ENCODE assay signal across 8 cellular contexts in the genomic region with DNA sequence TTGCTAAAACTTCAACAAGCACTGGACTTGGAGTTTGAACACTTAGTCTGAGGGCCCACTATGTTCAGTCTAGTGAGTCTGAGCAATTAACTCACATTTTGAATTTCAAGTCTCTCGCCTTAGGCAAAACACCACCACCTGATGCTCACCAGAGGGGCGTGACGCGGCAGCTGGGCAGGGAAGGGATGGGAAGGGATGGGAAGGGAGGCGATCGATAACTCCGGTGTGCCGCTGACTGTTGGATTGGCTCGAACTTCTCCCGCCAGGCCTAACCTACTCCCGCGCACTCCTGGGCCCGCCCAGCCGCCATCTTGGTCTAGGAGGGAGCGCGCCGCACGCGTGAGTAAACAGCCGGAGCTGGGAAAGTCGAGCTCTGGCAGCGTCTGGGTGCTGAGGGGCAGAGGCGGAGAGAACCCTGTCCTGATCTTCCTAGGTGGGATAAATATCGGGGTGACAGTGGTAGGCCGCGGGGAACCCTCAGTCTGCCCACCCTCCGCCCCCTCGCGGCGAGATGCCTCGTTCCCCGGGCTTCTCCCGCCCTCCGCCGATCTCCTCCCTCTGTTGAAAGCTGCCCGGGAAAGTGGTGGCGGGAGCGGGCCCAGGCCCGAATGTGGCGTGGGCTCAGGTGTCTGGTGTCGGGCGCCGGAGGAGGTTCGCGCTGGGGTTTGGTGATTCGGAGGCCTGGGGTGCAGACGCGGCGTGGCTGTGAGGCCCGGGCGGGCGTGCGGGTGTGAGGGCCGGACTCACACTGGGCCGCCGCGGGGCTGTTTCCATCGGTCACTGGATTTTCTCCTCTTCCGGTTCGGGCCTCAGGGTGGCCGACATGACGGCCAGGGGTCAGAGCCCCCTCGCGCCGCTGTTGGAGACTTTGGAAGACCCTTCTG. TPM values are rescaled to one million over a fixed set of nuclear protein-coding genes. Genes with fewer than 3 reads are reported as not detected.
A peak's percentile ranks its signal among the peaks of the same experiment; 100 is the strongest.
DNase-seq lines count a peak whose midpoint lies in the region; ATAC-seq and TF ChIP-seq lines count a peak whose summit lies in the region.

RIF1 (plus strand) TSS at position 302 of the 884 bp plus-strand sequence; CDS start at position 824, 522 bp downstream.

- no peak for TF ChIP-seq POLR2A in lower leg skin (IDR thresholded peaks at IDR 0.05)

- ATAC-seq in CD4-positive, alpha-beta T cell (ENCODE audit: poor library complexity): peak; percentile 88
- ATAC-seq in GM19395 (IDR thresholded peaks at IDR 0.05; ENCODE audit: unreplicated experiment) (peak; percentile 96), HG03565 (IDR thresholded peaks at IDR 0.05; ENCODE audit: unreplicated experiment) (peak; percentile 88)

- no peaks in the 10 kb centered on the region for H3K27me3 Mint-ChIP-seq in CD4-positive, alpha-beta T cell

- H3K4me3 ChIP-seq in dorsolateral prefrontal cortex (peak within 1 kb of the TSS; percentile 71 to 100 (median 94)), lower leg skin (ENCODE audit: low read depth, poor library complexity, severe bottlenecking) (peak within 1 kb of the TSS; percentile 96)

- H3K27ac Mint-ChIP-seq in CD4-positive, alpha-beta T cell: peak within 1 kb of the TSS; percentile 93

- 0 to 1% methylated on average over 35 to 56 of the region's 65 CpGs for WGBS in lower leg skin, 2 donors

- H3K4me3 Mint-ChIP-seq in CD4-positive, alpha-beta T cell: peak within 1 kb of the TSS; percentile 95

- POLR2A ChIA-PET in CD4-positive, alpha-beta T cell (lab: Charles Lee): interaction anchor here (1.2 to 1.7 kb wide), 5 partner anchors 9 to 1823 kb away, joined by 4 to 25 read pairs (median 14); partner anchors contain the start of genes MMADHC, NMI and RBM43

- H3K4me1 Mint-ChIP-seq in CD4-positive, alpha-beta T cell (ENCODE audit: low read depth): peaks cover 40% of the 10 kb centered on the region

- H3K27me3 ChIP-seq in CD4-positive, alpha-beta T cell (ENCODE audit: control insufficient read depth, insufficient read depth, low read length): no peaks in the 10 kb centered on the region
- no peaks in the 10 kb centered on the region for H3K27me3 ChIP-seq in dorsolateral prefrontal cortex

- CTCF ChIA-PET in CD4-positive, alpha-beta T cell (lab: Charles Lee): interaction anchor here (0.6 to 2.0 kb wide), 8 partner anchors 8 to 312 kb away, joined by 3 to 7 read pairs (median 4); partner anchors contain the start of gene NMI

- intact Hi-C loops in CD4-positive, alpha-beta T cell (cut with DNase I, micrococcal nuclease): loop anchor here (1.0 to 10.0 kb wide), 7 partner anchors 15 to 1818 kb away; partner anchors contain the start of genes ARL5A (in 1 of the 2) and RBM43 (in 1 of the 2)
- intact Hi-C loops in dorsolateral prefrontal cortex (cut with DNase I): loop anchor here (1.0 to 5.0 kb wide), 4 partner anchors 53 to 149 kb away; partner anchors contain the start of genes RBM43 (in 2 of the 2) and TNFAIP6 (in 1 of the 2)
- intact Hi-C loops in lower leg skin (cut with DNase I; ENCODE audit: low total_unique reads): no loop called here

- DNase-seq in CD4-positive, alpha-beta T cell: peak; percentile 56 to 79 (median 68)
- DNase-seq in NCI-H748 treated with DMSO at 0.1 percent for 48 hours (lab: John Stamatoyannopoulos, UW): peak; percentile 89
- DNase-seq in activated CD4-positive, alpha-beta T cell treated with anti-CD3 and anti-CD28 coated beads, Interleukin-2, amount 50 U/mL, for 48 hours: peak; percentile 85 to 89
- DNase-seq in dorsolateral prefrontal cortex: peak; percentile 66 to 91 (median 86)
- DNase-seq in lower leg skin (ENCODE audit: low spot score in 2 of 2): peak; percentile 85 to 97
- DNase-seq in stimulated activated CD4-positive, alpha-beta T cell treated with anti-CD3 and anti-CD28 coated beads, Interleukin-4, amount 100 ng/mL, for 48 hours (ENCODE audit: low read depth in 2 of 2): peak; percentile 79 to 80

- H3K9me3 Mint-ChIP-seq in CD4-positive, alpha-beta T cell: no peaks in the 10 kb centered on the region

- TF ChIP-seq CTCF in CD4-positive, alpha-beta T cell (IDR thresholded peaks at IDR 0.05): peak; percentile 53
- TF ChIP-seq CTCF in dorsolateral prefrontal cortex (IDR thresholded peaks at IDR 0.05 in 54 of 56, conservative IDR thresholded peaks at IDR 0.05 in 2 of 56; ENCODE audit: low read depth in 1 of 56, partially characterized antibody in 56 of 56) (peak in 55 of 56 donors; percentile 50 to 88 (median 71)), lower leg skin (IDR thresholded peaks at IDR 0.05) (peak in 1 of 3 donors; percentile 74)

- H3K9me3 ChIP-seq in CD4-positive, alpha-beta T cell (ENCODE audit: control insufficient read depth, low read length): no peaks in the 10 kb centered on the region

- H3K36me3 Mint-ChIP-seq in CD4-positive, alpha-beta T cell (ENCODE audit: low read depth): peaks cover 44% of the 10 kb centered on the region

- H3K27ac ChIP-seq in CD4-positive, alpha-beta T cell (ENCODE audit: low read depth, low read length): peak within 1 kb of the TSS; percentile 91
- H3K27ac ChIP-seq in dorsolateral prefrontal cortex: peak within 1 kb of the TSS; percentile 74 to 99 (median 95)

RNA-seq across cellular contexts. Expression of gene RIF1, which starts in this region (rescaled TPM):
- 10 to 100 TPM; 66.9 to 69.8 TPM for total RNA-seq in CD4-positive, alpha-beta T cell
- total RNA-seq in dorsolateral prefrontal cortex: 10 to 100 TPM; 32.4 to 72.5 (median 55.9) TPM
- 10 to 100 TPM; 24.6 to 38.4 (median 31.4) TPM for total RNA-seq in lower leg skin

Comparison
In these comparisons a context has a peak if more than half of its experiments do, and no peak if none do; other contexts are left out.
1. Peak in every context shown above with its lines: DNase-seq, ATAC-seq, H3K4me3 ChIP-seq and H3K27ac ChIP-seq.